Comparison of ENCODE assay signal across 1 cellular context in genomic region chr19:17555480-17555928, GRCh38.
TF ChIP-seq lines count a peak whose summit lies in the region.

Gene COLGALT1, plus strand, starts transcription at chr19:17555649. Its CDS starts 65 bp downstream, at chr19:17555714.

TF ChIP-seq in GM12878, 131 proteins besides CTCF, POLR2A, EP300 and RAD21 (continued from another document and continues in another):
- TF ChIP-seq ATF3 (IDR thresholded peaks at IDR 0.05; ENCODE audit: borderline replicate concordance, extremely low read depth, low read depth, low read length): no peak
- no peak for TF ChIP-seq FOXK2 (IDR thresholded peaks at IDR 0.05)
- no peak for TF ChIP-seq NFIC (IDR thresholded peaks at IDR 0.05; ENCODE audit: low read depth, low read length)
- peak; percentile 96; the same call in 1 of the 2 replicates for TF ChIP-seq LARP7 (IDR thresholded peaks at IDR 0.05)
- peak; percentile 96 for TF ChIP-seq RELB (IDR thresholded peaks at IDR 0.05; ENCODE audit: low read depth)
- no peak for TF ChIP-seq HDAC6 (IDR thresholded peaks at IDR 0.05; ENCODE audit: unreplicated experiment)
- no peak for TF ChIP-seq HDAC2 (IDR thresholded peaks at IDR 0.05)
- peak; percentile 47; the same call in 1 of the 2 replicates for TF ChIP-seq MXI1 (IDR thresholded peaks at IDR 0.05; ENCODE audit: low read depth, low read length)
- TF ChIP-seq ZNF207 (IDR thresholded peaks at IDR 0.05; ENCODE audit: borderline replicate concordance): no peak
- no peak for TF ChIP-seq ZNF384 (IDR thresholded peaks at IDR 0.05; ENCODE audit: borderline replicate concordance, low read depth, low read length)
- TF ChIP-seq ZZZ3 (IDR thresholded peaks at IDR 0.05; ENCODE audit: control insufficient read depth, insufficient read length, low read depth): no peak
- TF ChIP-seq PAX5 (IDR thresholded peaks at IDR 0.05; ENCODE audit: borderline replicate concordance, low read depth, low read length): 0 out of 2 replicates have a peak, but pooled peaks have one; percentile 9
- TF ChIP-seq E4F1 (IDR thresholded peaks at IDR 0.05; ENCODE audit: borderline replicate concordance, partially characterized antibody): no peak
- TF ChIP-seq ZBTB11 (CRISPR knock-in tag; IDR thresholded peaks at IDR 0.05): no peak
- no peak for TF ChIP-seq PBX3 (IDR thresholded peaks at IDR 0.05; ENCODE audit: insufficient replicate concordance, low read depth, low read length)
- TF ChIP-seq RCOR1 (conservative IDR thresholded peaks at IDR 0.05; ENCODE audit: low read depth, low read length): no peak
- peak; percentile 99 for TF ChIP-seq RB1 (IDR thresholded peaks at IDR 0.05; ENCODE audit: borderline replicate concordance)
- TF ChIP-seq STAT3 (IDR thresholded peaks at IDR 0.05; ENCODE audit: low read depth, low read length): no peak
- peak; percentile 91 for TF ChIP-seq YY1 (IDR thresholded peaks at IDR 0.05; ENCODE audit: low read depth, low read length)
- TF ChIP-seq SMC3 (IDR thresholded peaks at IDR 0.05; ENCODE audit: borderline replicate concordance, low read length): no peak
- no peak for TF ChIP-seq ASH2L (IDR thresholded peaks at IDR 0.05; ENCODE audit: borderline replicate concordance, low read depth)
- no peak for TF ChIP-seq PAX8 (IDR thresholded peaks at IDR 0.05)
- TF ChIP-seq SMARCA5 (IDR thresholded peaks at IDR 0.05): no peak; the same call in 1 of the 2 replicates
- no peak for TF ChIP-seq TARDBP (IDR thresholded peaks at IDR 0.05; ENCODE audit: borderline replicate concordance)
- no peak for TF ChIP-seq USF2 (IDR thresholded peaks at IDR 0.05; ENCODE audit: borderline replicate concordance, low read depth, low read length)
- TF ChIP-seq EED (IDR thresholded peaks at IDR 0.05; ENCODE audit: low read depth): no peak
- TF ChIP-seq MTA3 (IDR thresholded peaks at IDR 0.05; ENCODE audit: borderline replicate concordance, low read length): no peak
- no peak for TF ChIP-seq SREBF1 (IDR thresholded peaks at IDR 0.05; ENCODE audit: low read length)
- TF ChIP-seq NFXL1 (IDR thresholded peaks at IDR 0.05; ENCODE audit: borderline replicate concordance): peak; percentile 60; the same call in 1 of the 2 replicates
- TF ChIP-seq MYC (IDR thresholded peaks at IDR 0.05; ENCODE audit: insufficient read depth, insufficient read length, insufficient replicate concordance, low read length, severe bottlenecking): no peak
- TF ChIP-seq RFX5 (IDR thresholded peaks at IDR 0.05; ENCODE audit: low read depth, low read length): no peak; the same call in 1 of the 2 replicates
- TF ChIP-seq IKZF2 (IDR thresholded peaks at IDR 0.05): no peak
- TF ChIP-seq EZH2 (IDR thresholded peaks at IDR 0.05; ENCODE audit: borderline replicate concordance, control insufficient read depth, low read depth, low read length): no peak
- no peak for TF ChIP-seq BRCA1 (IDR thresholded peaks at IDR 0.05; ENCODE audit: low read depth, low read length)
- TF ChIP-seq SP1 (IDR thresholded peaks at IDR 0.05; ENCODE audit: low read depth, low read length): peak; percentile 81
- TF ChIP-seq MAX (IDR thresholded peaks at IDR 0.05; ENCODE audit: low read depth, low read length): peak; percentile 32; the same call in 1 of the 2 replicates
- TF ChIP-seq RELA (IDR thresholded peaks at IDR 0.05; ENCODE audit: borderline replicate concordance, partially characterized antibody): no peak
- TF ChIP-seq PRDM15 (CRISPR knock-in tag; IDR thresholded peaks at IDR 0.05): no peak
- TF ChIP-seq SMAD1 (IDR thresholded peaks at IDR 0.05; ENCODE audit: low read depth, partially characterized antibody): no peak
- TF ChIP-seq ZBTB40 (IDR thresholded peaks at IDR 0.05; ENCODE audit: borderline replicate concordance): no peak
